28 cellular contexts compared by ENCODE assay signal in the genomic region with DNA sequence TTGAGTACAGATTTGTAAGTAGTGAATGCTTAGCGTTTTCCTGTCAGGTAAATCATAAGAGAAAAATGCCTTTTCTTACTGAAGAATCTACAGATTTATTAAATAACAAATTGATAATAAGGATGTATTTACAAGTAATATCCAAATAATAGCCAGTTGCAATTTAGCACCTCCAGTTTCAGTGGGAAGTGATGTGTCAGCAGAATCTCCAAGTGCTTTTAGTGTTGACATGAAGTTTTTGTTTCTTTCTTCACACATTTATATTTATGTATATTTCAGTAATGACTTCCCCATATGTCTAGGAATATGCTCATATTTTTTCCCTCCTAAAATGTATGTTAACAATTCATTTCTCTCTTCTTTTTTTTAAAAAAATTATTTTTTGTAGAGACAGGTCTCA.
"Had no signal": no experiment of that assay in that cellular context is flagged by ENCODE, and none has a peak within 500 bp of the region (broad histone marks: within the 10 kb centered on the region; RNA-seq: fewer than 3 reads in every experiment).

No MANE protein-coding gene starts in this region.

- H3K27me3 ChIP-seq: neural progenitor cell, ovary, spleen, suprapubic skin, testis, tibial artery, transverse colon, upper lobe of right lung, uterus had no signal

- H3K4me1 ChIP-seq: neural progenitor cell, parathyroid adenoma, psoas muscle, spleen, suprapubic skin, testis, tibial artery, transverse colon, upper lobe of right lung, uterus had no signal

- DNase-seq: natural killer cell; occipital lobe; ovary; posterior cingulate gyrus; psoas muscle; right cardiac atrium; spleen; stimulated activated CD4-positive, alpha-beta T cell treated with anti-CD3 and anti-CD28 coated beads, Interleukin-12 subunit alpha, Interleukin-12 subunit beta, amount 100 ng/mL, for 4 hours; stimulated activated CD4-positive, alpha-beta T cell treated with anti-CD3 and anti-CD28 coated beads, Interleukin-1b, Interleukin-23, amount 100 ng/mL, for 48 hours; stimulated activated CD4-positive, alpha-beta T cell treated with anti-CD3 and anti-CD28 coated beads, Interleukin-4, amount 100 ng/mL, for 1 hour; stimulated activated CD4-positive, alpha-beta T cell treated with anti-CD3 and anti-CD28 coated beads, Interleukin-4, amount 100 ng/mL, for 4 hours; stimulated activated CD8-positive, alpha-beta memory T cell treated with anti-CD3 and anti-CD28 coated beads, Interleukin-4, amount 100 ng/mL, for 48 hours; stimulated activated naive CD4-positive, alpha-beta T cell; stimulated activated naive CD8-positive, alpha-beta T cell treated with anti-CD3 and anti-CD28 coated beads, Interleukin-15, amount 100 ng/mL, for 72 hours; stimulated activated naive CD8-positive, alpha-beta T cell treated with anti-CD3 and anti-CD28 coated beads, Interleukin-15, Interleukin-2, amounts not matched to agents 100 U/mL and 50 U/mL, for 24 hours; substantia nigra; testis; tibial artery; transverse colon; upper lobe of right lung; uterus had no signal

- H3K9ac ChIP-seq: neural progenitor cell, parathyroid adenoma had no signal

- H3K27ac ChIP-seq: neural progenitor cell, ovary, parathyroid adenoma, psoas muscle, skin epidermis, spleen, suprapubic skin, testis, tibial artery, transverse colon, upper lobe of right lung, uterus had no signal

- H2AFZ ChIP-seq: neural progenitor cell, parathyroid adenoma had no signal

- ATAC-seq: natural killer cell; psoas muscle; right cardiac atrium; sciatic nerve; stimulated activated memory B cell treated with anti-CD40 and anti-IgM and Interleukin-4, amounts not matched to agents 10 μg/mL and 1 μg/mL and 100 μg/mL, for 72 hours; stimulated activated naive CD8-positive, alpha-beta T cell treated with anti-CD3 and anti-CD28 coated beads, Interleukin-15, amount 100 ng/mL, for 72 hours; stimulated activated naive CD8-positive, alpha-beta T cell treated with anti-CD3 and anti-CD28 coated beads, Interleukin-15, Interleukin-2, amounts not matched to agents 100 U/mL and 50 U/mL, for 24 hours; upper lobe of right lung had no signal

- H3K79me2 ChIP-seq: parathyroid adenoma had no signal

- H3K4me2 ChIP-seq: neural progenitor cell, smooth muscle cell had no signal

- H3K9me3 ChIP-seq: ovary, psoas muscle, spleen, suprapubic skin, testis, tibial artery, transverse colon, upper lobe of right lung, uterus had no signal

- H3K36me3 ChIP-seq: neural progenitor cell, ovary, spleen, suprapubic skin, tibial artery, transverse colon, upper lobe of right lung, uterus had no signal

- H3K4me3 ChIP-seq: neural progenitor cell, ovary, psoas muscle, skin epidermis, smooth muscle cell, spleen, suprapubic skin, testis, tibial artery, transverse colon, upper lobe of right lung, uterus had no signal
